20 cellular contexts compared by ENCODE assay signal in the genomic region with DNA sequence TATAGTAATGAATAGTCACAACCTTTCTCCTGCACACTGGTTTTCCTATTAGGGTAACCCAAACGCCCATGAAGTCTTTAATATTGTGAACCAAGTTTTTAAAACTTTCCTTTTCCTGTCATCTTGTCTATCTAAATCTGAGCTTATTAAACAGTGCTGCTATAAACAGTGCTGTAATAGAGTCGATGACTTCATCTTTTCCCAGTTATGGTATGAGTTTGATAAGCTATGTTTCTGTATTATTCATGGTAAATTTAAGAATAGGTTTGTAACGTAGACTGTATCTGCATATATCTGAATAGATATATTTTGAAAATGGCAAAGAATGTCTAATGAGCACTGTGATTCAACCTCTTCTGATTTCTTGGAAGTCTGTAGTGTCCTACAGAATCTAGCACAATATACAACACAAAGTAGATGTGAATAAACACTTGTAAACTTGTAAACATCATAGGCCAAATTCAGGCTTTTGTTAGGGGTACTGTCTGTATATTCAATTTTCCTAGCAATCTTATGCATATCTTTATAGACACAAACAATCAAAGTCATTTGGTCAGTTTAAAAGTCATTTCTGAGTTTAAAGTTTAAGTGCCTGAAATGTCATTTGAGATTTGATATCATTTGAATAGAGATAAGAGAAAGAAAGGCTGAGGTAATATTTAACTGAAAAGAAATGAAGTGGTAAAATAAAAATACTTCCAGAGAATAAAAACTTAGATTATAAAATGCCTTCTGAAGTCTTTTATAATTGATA.
DNase-seq lines count a peak whose midpoint lies in the region; ATAC-seq, FAIRE-seq and TF ChIP-seq lines count a peak whose summit lies in the region.
"Had no signal": no experiment of that assay in that cellular context is flagged by ENCODE, and none has a peak within 500 bp of the region (broad histone marks: within the 10 kb centered on the region; RNA-seq: fewer than 3 reads in every experiment).

No MANE protein-coding gene starts in this region.

- H3K9me3 Mint-ChIP-seq in Caco-2 (ENCODE audit: unreplicated experiment) (no peaks in the 10 kb centered on the region), progenitor cell of endocrine pancreas (ENCODE audit: low read depth) (peaks cover 5% of the 10 kb centered on the region)

- intact Hi-C loops in Caco-2 (cut with micrococcal nuclease; ENCODE audit: unreplicated experiment) (loop anchor here (5.0 kb wide), 3 partner anchors 143 to 303 kb away; no protein-coding TSS in a partner anchor), posterior vena cava (cut with DNase I) (no loop called here)

- no peak overlapping the region for H3K9ac ChIP-seq in keratinocyte (ENCODE audit: control insufficient read depth, extremely low read depth, insufficient read depth, low read length)

- no peaks in the 10 kb centered on the region for H3K27me3 ChIP-seq in Caco-2 (replicated peaks; ENCODE audit: control insufficient read depth, insufficient read depth, low read length)
- H3K27me3 ChIP-seq in keratinocyte (ENCODE audit: control insufficient read depth, extremely low read depth, insufficient read depth, low read length): no peaks in the 10 kb centered on the region
- H3K27me3 ChIP-seq: MG63 had no signal

- no peak for ATAC-seq in HG03457 (IDR thresholded peaks at IDR 0.05; ENCODE audit: unreplicated experiment)
- ATAC-seq: K562, Right ventricle myocardium inferior had no signal

- H3K4me1 ChIP-seq in Caco-2 (peaks cover 61% of the 10 kb centered on the region), keratinocyte (ENCODE audit: control insufficient read depth, extremely low read depth, insufficient read depth, low read length) (peaks cover 4% of the 10 kb centered on the region)

- H3K27ac ChIP-seq in keratinocyte (ENCODE audit: control insufficient read depth, insufficient read depth, low read length): no peak overlapping the region

- H3K9me1 ChIP-seq in keratinocyte (ENCODE audit: control insufficient read depth, extremely low read depth, insufficient read depth, low read length): no peaks in the 10 kb centered on the region

- no peak overlapping the region for H2AFZ ChIP-seq in keratinocyte (ENCODE audit: control insufficient read depth, low read length)

- dilution Hi-C loops in keratinocyte (cut with MboI; ENCODE audit: extremely low pct_ligation_motif_present, low sequenced_read_pairs): no loop called here

- H3K9me3 ChIP-seq in Caco-2: no peaks in the 10 kb centered on the region
- no peaks in the 10 kb centered on the region for H3K9me3 ChIP-seq in keratinocyte (ENCODE audit: control insufficient read depth, low read depth, low read length)
- H3K9me3 ChIP-seq: MG63 had no signal

- FAIRE-seq in keratinocyte (lab: Jason Lieb, UNC): peak; percentile 17
- FAIRE-seq: H54, K562 had no signal

- peaks cover 46% of the 10 kb centered on the region for H3K4me1 Mint-ChIP-seq in Caco-2 (ENCODE audit: low read depth, unreplicated experiment)
- H3K4me1 Mint-ChIP-seq in progenitor cell of endocrine pancreas (ENCODE audit: low read depth): peaks cover 37% of the 10 kb centered on the region
- H3K4me1 Mint-ChIP-seq: B cell, CD14-positive monocyte had no signal

- H3K4me3 ChIP-seq in Caco-2 (ENCODE audit: low read depth, low read length) (no peak overlapping the region), keratinocyte (ENCODE audit: control insufficient read depth in 2 of 3, extremely low read depth in 1 of 3, insufficient read depth in 2 of 3, low read depth in 1 of 3, low read length in 3 of 3) (no peak overlapping the region)
- H3K4me3 ChIP-seq: K562, MG63 had no signal

- H4K20me1 ChIP-seq in keratinocyte (ENCODE audit: control insufficient read depth, extremely low read depth, insufficient read depth, low read length): peaks cover 5% of the 10 kb centered on the region

- H3K36me3 Mint-ChIP-seq in Caco-2 (ENCODE audit: insufficient read depth, unreplicated experiment) (peaks cover 6% of the 10 kb centered on the region), progenitor cell of endocrine pancreas (ENCODE audit: insufficient read depth) (peaks cover 4% of the 10 kb centered on the region)
- H3K36me3 Mint-ChIP-seq: CD14-positive monocyte had no signal

- no peak for DNase-seq in Caco-2
- peak; percentile 16 for DNase-seq in OCI-M1 (lab: John Stamatoyannopoulos, UW)
- no peak for DNase-seq in keratinocyte (ENCODE audit: low read depth, low spot score)
- DNase-seq in progenitor cell of endocrine pancreas (ENCODE audit: low spot score, unreplicated experiment): no peak
- DNase-seq in SHP77 (lab: John Stamatoyannopoulos, UW): no peak
- DNase-seq in dedifferentiated amniotic fluid mesenchymal stem cell (ENCODE audit: extremely low spot score): no peak
- DNase-seq in posterior vena cava (ENCODE audit: low spot score): no peak
- DNase-seq: EL, GF-D8, MG63, NCI-H1417, NCI-H187, NCI-H446, NCI-H526 treated with DMSO at 0.1 percent for 48 hours had no signal

- H3K27ac Mint-ChIP-seq in Caco-2 (ENCODE audit: unreplicated experiment): no peak overlapping the region
- H3K27ac Mint-ChIP-seq in progenitor cell of endocrine pancreas: peak overlapping the region; percentile 67
- H3K27ac Mint-ChIP-seq: B cell, CD14-positive monocyte had no signal

- no peak overlapping the region for H3K4me2 ChIP-seq in keratinocyte (ENCODE audit: control insufficient read depth, extremely low read depth, insufficient read depth, low read depth, low read length)

- POLR2A ChIA-PET in Caco-2 (lab: Charles Lee): no interaction called here

- H3K4me3 Mint-ChIP-seq in Caco-2 (ENCODE audit: unreplicated experiment) (peak overlapping the region; percentile 39), progenitor cell of endocrine pancreas (ENCODE audit: low read depth) (no peak overlapping the region)
- H3K4me3 Mint-ChIP-seq: B cell, CD14-positive monocyte had no signal

- H3K27me3 Mint-ChIP-seq in Caco-2 (ENCODE audit: insufficient read depth, unreplicated experiment) (no peaks in the 10 kb centered on the region), progenitor cell of endocrine pancreas (no peaks in the 10 kb centered on the region)
- H3K27me3 Mint-ChIP-seq: B cell had no signal

- TF ChIP-seq CTCF in Caco-2 (IDR thresholded peaks at IDR 0.05; ENCODE audit: insufficient read depth in 1 of 2, low read depth in 1 of 2, low read length in 1 of 2, severe bottlenecking in 1 of 2, unreplicated experiment in 1 of 2) (no peak), keratinocyte (optimal IDR thresholded peaks at IDR 0.05 in 1 of 3, IDR thresholded peaks at IDR 0.05 in 1 of 3, conservative IDR thresholded peaks at IDR 0.05 in 1 of 3; ENCODE audit: extremely low read depth in 1 of 3, insufficient read depth in 2 of 3, low read length in 3 of 3) (no peak), progenitor cell of endocrine pancreas (IDR thresholded peaks at IDR 0.05; ENCODE audit: unreplicated experiment) (no peak)

- peaks cover 57% of the 10 kb centered on the region for H3K79me2 ChIP-seq in keratinocyte (ENCODE audit: control insufficient read depth, insufficient read depth, low read length)

- no TSS peak for BruUV-seq in Caco-2 (replicated peaks; lab: Mats Ljungman, UMichigan)

- H3K36me3 ChIP-seq in Caco-2 (ENCODE audit: control insufficient read depth, insufficient read depth, low read length): no peaks in the 10 kb centered on the region
- H3K36me3 ChIP-seq in keratinocyte (ENCODE audit: control insufficient read depth in 2 of 2, extremely low read depth in 1 of 2, insufficient read depth in 2 of 2, low read length in 2 of 2): peaks cover 0 to 3% of the 10 kb centered on the region in 2 experiments
- H3K36me3 ChIP-seq: MG63 had no signal

- CTCF ChIA-PET in Caco-2 (lab: Charles Lee): interaction anchor here (0.6 kb wide), 1 partner anchor 904 kb away, joined by 4 read pairs; no protein-coding TSS in a partner anchor
